20 cellular contexts compared by ENCODE assay signal in the genomic region with DNA sequence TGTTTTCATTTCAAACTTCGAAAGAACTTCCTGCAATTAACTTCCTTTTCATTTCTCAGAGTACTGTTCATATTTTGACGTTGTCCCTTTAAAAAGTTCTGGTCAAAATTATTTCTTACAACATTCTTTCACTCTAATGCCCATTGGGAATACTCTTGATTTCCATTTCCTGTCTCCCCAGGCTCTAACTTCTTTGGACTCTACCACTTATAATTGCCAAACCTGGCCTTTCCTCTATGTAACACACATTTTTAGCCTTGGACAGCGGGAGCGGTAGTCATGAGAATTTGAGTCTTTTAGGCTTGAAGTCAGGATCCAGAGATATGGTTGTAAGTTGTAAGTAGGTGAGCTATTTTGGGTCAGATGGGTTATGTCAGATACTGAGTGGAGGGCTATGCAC.
"Had no signal": no experiment of that assay in that cellular context is flagged by ENCODE, and none has a peak within 500 bp of the region (broad histone marks: within the 10 kb centered on the region; RNA-seq: fewer than 3 reads in every experiment).

No MANE protein-coding gene starts in this region.

- H3K4me3 ChIP-seq: esophagus muscularis mucosa, ovary, psoas muscle, right lobe of liver, spleen, thyroid gland had no signal

- H3K9me3 ChIP-seq: ovary, right lobe of liver, thyroid gland had no signal

- H3K36me3 ChIP-seq: esophagus muscularis mucosa, ovary, right lobe of liver, spleen, thyroid gland had no signal

- H3K4me1 ChIP-seq: esophagus muscularis mucosa, psoas muscle, right lobe of liver, spleen, thyroid gland had no signal

- DNase-seq: activated CD4-positive, alpha-beta T cell treated with anti-CD3 and anti-CD28 coated beads, Interleukin-2, amount 10 ng/mL, durations not matched to agents 24 days and 14 days; activated CD8-positive, alpha-beta T cell treated with anti-CD3 and anti-CD28 coated beads, Interleukin-2, amount 10 ng/mL, durations not matched to agents 7 days and 5 days; activated naive CD4-positive, alpha-beta T cell treated with Interleukin-2 at 50 U/mL for 16 hours; activated naive CD8-positive, alpha-beta T cell treated with anti-CD3 and anti-CD28 coated beads, Interleukin-2, amount 10 ng/mL, durations not matched to agents 7 days and 5 days; activated T-cell treated with anti-CD3 and anti-CD28 coated beads, Interleukin-2, amount 50 U/mL, for 24 hours; effector CD8-positive, alpha-beta T cell; foreskin melanocyte; head of caudate nucleus; kidney glomerular epithelial cell; mesendoderm; naive thymus-derived CD4-positive, alpha-beta T cell; ovary; psoas muscle; right lobe of liver; spleen; stimulated activated CD4-positive, alpha-beta T cell treated with anti-CD3 and anti-CD28 coated beads, Interleukin-4, amount 100 ng/mL, for 4 hours; T1000; thyroid gland had no signal

- H3K27me3 ChIP-seq: esophagus muscularis mucosa, ovary, right lobe of liver, spleen, thyroid gland had no signal

- H3K27ac ChIP-seq: esophagus muscularis mucosa, ovary, psoas muscle, right lobe of liver, spleen, thyroid gland had no signal

- ATAC-seq: activated CD8-positive, alpha-beta T cell treated with anti-CD3 and anti-CD28 coated beads, Interleukin-2, amount 10 ng/mL, durations not matched to agents 7 days and 5 days; naive thymus-derived CD4-positive, alpha-beta T cell; right lobe of liver; stimulated activated memory B cell treated with anti-CD40 and anti-IgM and Interleukin-4, amounts not matched to agents 10 μg/mL and 1 μg/mL and 100 μg/mL, for 72 hours had no signal
